1 cellular context compared by ENCODE assay signal in the genomic region with DNA sequence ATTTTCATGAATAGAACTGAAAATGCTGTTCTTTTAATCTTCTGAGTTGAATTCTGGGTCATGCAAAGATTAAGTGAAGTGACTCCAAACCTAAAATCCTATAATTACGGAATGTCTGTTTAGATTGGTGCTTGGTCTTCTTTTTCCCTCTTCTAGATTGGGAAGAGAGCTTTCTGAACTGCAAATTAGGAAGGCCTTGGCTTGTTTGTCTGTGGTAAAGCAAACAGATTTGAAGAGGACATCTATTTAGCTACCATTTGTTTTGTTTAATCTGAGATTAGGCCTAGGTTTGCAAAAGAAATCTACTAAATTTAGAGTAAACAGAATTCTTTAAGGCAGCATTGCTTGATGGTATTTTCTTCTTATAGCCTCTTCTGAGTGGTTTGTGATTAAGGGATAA.
TF ChIP-seq lines count a peak whose summit lies in the region.

No MANE protein-coding gene starts in this region.

TF ChIP-seq in HepG2, 621 proteins besides CTCF, POLR2A, EP300 and RAD21 (continued from another document and continues in another):
- TF ChIP-seq, protein P1, sequence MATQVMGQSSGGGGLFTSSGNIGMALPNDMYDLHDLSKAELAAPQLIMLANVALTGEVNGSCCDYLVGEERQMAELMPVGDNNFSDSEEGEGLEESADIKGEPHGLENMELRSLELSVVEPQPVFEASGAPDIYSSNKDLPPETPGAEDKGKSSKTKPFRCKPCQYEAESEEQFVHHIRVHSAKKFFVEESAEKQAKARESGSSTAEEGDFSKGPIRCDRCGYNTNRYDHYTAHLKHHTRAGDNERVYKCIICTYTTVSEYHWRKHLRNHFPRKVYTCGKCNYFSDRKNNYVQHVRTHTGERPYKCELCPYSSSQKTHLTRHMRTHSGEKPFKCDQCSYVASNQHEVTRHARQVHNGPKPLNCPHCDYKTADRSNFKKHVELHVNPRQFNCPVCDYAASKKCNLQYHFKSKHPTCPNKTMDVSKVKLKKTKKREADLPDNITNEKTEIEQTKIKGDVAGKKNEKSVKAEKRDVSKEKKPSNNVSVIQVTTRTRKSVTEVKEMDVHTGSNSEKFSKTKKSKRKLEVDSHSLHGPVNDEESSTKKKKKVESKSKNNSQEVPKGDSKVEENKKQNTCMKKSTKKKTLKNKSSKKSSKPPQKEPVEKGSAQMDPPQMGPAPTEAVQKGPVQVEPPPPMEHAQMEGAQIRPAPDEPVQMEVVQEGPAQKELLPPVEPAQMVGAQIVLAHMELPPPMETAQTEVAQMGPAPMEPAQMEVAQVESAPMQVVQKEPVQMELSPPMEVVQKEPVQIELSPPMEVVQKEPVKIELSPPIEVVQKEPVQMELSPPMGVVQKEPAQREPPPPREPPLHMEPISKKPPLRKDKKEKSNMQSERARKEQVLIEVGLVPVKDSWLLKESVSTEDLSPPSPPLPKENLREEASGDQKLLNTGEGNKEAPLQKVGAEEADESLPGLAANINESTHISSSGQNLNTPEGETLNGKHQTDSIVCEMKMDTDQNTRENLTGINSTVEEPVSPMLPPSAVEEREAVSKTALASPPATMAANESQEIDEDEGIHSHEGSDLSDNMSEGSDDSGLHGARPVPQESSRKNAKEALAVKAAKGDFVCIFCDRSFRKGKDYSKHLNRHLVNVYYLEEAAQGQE (IDR thresholded peaks at IDR 0.05; ENCODE audit: borderline replicate concordance in 1 of 2, low read depth in 1 of 2, low read length in 2 of 2), result 0 out of 4 replicates have a peak, but pooled peaks of 1 of the 2 experiments have one; percentile 8
- 0 out of 2 replicates have a peak, but pooled peaks have one; percentile 19 for TF ChIP-seq ZFP1 (CRISPR knock-in tag; IDR thresholded peaks at IDR 0.05)
- 0 out of 2 replicates have a peak, but pooled peaks have one; percentile 39 for TF ChIP-seq ZNF614 (CRISPR knock-in tag; IDR thresholded peaks at IDR 0.05; ENCODE audit: borderline replicate concordance)
- TF ChIP-seq TCF12 (IDR thresholded peaks at IDR 0.05), result no peak
- peak; percentile 45; the same call in 1 of the 2 replicates for TF ChIP-seq TCF12 (CRISPR knock-in tag; IDR thresholded peaks at IDR 0.05)
- no peak for TF ChIP-seq KLF13 (CRISPR knock-in tag; IDR thresholded peaks at IDR 0.05)
- TF ChIP-seq, protein P2, sequence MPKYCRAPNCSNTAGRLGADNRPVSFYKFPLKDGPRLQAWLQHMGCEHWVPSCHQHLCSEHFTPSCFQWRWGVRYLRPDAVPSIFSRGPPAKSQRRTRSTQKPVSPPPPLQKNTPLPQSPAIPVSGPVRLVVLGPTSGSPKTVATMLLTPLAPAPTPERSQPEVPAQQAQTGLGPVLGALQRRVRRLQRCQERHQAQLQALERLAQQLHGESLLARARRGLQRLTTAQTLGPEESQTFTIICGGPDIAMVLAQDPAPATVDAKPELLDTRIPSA (CRISPR knock-in tag; IDR thresholded peaks at IDR 0.05; ENCODE audit: borderline replicate concordance), result no peak
- TF ChIP-seq HES4 (CRISPR knock-in tag; IDR thresholded peaks at IDR 0.05; ENCODE audit: borderline replicate concordance), result no peak
- TF ChIP-seq CBX1 (IDR thresholded peaks at IDR 0.05; ENCODE audit: low read depth), result no peak
- peak; percentile 89 for TF ChIP-seq TCF7 (IDR thresholded peaks at IDR 0.05; ENCODE audit: low read depth)
- TF ChIP-seq, protein P3, sequence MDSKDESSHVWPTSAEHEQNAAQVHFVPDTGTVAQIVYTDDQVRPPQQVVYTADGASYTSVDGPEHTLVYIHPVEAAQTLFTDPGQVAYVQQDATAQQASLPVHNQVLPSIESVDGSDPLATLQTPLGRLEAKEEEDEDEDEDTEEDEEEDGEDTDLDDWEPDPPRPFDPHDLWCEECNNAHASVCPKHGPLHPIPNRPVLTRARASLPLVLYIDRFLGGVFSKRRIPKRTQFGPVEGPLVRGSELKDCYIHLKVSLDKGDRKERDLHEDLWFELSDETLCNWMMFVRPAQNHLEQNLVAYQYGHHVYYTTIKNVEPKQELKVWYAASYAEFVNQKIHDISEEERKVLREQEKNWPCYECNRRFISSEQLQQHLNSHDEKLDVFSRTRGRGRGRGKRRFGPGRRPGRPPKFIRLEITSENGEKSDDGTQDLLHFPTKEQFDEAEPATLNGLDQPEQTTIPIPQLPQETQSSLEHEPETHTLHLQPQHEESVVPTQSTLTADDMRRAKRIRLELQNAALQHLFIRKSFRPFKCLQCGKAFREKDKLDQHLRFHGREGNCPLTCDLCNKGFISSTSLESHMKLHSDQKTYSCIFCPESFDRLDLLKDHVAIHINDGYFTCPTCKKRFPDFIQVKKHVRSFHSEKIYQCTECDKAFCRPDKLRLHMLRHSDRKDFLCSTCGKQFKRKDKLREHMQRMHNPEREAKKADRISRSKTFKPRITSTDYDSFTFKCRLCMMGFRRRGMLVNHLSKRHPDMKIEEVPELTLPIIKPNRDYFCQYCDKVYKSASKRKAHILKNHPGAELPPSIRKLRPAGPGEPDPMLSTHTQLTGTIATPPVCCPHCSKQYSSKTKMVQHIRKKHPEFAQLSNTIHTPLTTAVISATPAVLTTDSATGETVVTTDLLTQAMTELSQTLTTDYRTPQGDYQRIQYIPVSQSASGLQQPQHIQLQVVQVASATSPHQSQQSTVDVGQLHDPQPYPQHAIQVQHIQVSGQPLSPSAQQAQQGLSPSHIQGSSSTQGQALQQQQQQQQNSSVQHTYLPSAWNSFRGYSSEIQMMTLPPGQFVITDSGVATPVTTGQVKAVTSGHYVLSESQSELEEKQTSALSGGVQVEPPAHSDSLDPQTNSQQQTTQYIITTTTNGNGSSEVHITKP (CRISPR knock-in tag; IDR thresholded peaks at IDR 0.05; ENCODE audit: low read depth), result no peak
- TF ChIP-seq KAT2B (IDR thresholded peaks at IDR 0.05; ENCODE audit: borderline replicate concordance, low read depth, low read length), result no peak
- TF ChIP-seq SOX13 (IDR thresholded peaks at IDR 0.05), result no peak
- TF ChIP-seq SOX13 (CRISPR knock-in tag; conservative IDR thresholded peaks at IDR 0.05 in 1 of 2, IDR thresholded peaks at IDR 0.05 in 1 of 2), result peak in 1 of 2 experiments; percentile 87; a peak in 2 of 4 replicates
- TF ChIP-seq, protein P4, sequence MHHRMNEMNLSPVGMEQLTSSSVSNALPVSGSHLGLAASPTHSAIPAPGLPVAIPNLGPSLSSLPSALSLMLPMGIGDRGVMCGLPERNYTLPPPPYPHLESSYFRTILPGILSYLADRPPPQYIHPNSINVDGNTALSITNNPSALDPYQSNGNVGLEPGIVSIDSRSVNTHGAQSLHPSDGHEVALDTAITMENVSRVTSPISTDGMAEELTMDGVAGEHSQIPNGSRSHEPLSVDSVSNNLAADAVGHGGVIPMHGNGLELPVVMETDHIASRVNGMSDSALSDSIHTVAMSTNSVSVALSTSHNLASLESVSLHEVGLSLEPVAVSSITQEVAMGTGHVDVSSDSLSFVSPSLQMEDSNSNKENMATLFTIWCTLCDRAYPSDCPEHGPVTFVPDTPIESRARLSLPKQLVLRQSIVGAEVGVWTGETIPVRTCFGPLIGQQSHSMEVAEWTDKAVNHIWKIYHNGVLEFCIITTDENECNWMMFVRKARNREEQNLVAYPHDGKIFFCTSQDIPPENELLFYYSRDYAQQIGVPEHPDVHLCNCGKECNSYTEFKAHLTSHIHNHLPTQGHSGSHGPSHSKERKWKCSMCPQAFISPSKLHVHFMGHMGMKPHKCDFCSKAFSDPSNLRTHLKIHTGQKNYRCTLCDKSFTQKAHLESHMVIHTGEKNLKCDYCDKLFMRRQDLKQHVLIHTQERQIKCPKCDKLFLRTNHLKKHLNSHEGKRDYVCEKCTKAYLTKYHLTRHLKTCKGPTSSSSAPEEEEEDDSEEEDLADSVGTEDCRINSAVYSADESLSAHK (CRISPR knock-in tag; IDR thresholded peaks at IDR 0.05; ENCODE audit: borderline replicate concordance), result no peak
- no peak for TF ChIP-seq BHLHE40 (IDR thresholded peaks at IDR 0.05; ENCODE audit: low read length)
- TF ChIP-seq ZBTB1 (CRISPR knock-in tag; IDR thresholded peaks at IDR 0.05; ENCODE audit: borderline replicate concordance), result no peak
- TF ChIP-seq ZNF235 (CRISPR knock-in tag; IDR thresholded peaks at IDR 0.05; ENCODE audit: borderline replicate concordance), result no peak
- TF ChIP-seq, protein P5, sequence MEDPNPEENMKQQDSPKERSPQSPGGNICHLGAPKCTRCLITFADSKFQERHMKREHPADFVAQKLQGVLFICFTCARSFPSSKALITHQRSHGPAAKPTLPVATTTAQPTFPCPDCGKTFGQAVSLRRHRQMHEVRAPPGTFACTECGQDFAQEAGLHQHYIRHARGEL (CRISPR knock-in tag; IDR thresholded peaks at IDR 0.05), result no peak
- TF ChIP-seq, protein P6, sequence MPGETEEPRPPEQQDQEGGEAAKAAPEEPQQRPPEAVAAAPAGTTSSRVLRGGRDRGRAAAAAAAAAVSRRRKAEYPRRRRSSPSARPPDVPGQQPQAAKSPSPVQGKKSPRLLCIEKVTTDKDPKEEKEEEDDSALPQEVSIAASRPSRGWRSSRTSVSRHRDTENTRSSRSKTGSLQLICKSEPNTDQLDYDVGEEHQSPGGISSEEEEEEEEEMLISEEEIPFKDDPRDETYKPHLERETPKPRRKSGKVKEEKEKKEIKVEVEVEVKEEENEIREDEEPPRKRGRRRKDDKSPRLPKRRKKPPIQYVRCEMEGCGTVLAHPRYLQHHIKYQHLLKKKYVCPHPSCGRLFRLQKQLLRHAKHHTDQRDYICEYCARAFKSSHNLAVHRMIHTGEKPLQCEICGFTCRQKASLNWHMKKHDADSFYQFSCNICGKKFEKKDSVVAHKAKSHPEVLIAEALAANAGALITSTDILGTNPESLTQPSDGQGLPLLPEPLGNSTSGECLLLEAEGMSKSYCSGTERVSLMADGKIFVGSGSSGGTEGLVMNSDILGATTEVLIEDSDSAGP (CRISPR knock-in tag; IDR thresholded peaks at IDR 0.05; ENCODE audit: borderline replicate concordance), result no peak
- 0 out of 2 replicates have a peak, but pooled peaks have one; percentile 15 for TF ChIP-seq SRF (IDR thresholded peaks at IDR 0.05; ENCODE audit: low read depth, low read length)
- no peak for TF ChIP-seq ZSCAN22 (CRISPR knock-in tag; IDR thresholded peaks at IDR 0.05)
- TF ChIP-seq FOXA1 (IDR thresholded peaks at IDR 0.05), result no peak
- TF ChIP-seq FOXA1 (CRISPR knock-in tag; IDR thresholded peaks at IDR 0.05), result peak; percentile 80
- peak; percentile 95 for TF ChIP-seq NCOA2 (CRISPR knock-in tag; IDR thresholded peaks at IDR 0.05)
- TF ChIP-seq DMAP1 (CRISPR knock-in tag; IDR thresholded peaks at IDR 0.05), result 0 out of 2 replicates have a peak, but pooled peaks have one; percentile 17
- TF ChIP-seq, protein P7, sequence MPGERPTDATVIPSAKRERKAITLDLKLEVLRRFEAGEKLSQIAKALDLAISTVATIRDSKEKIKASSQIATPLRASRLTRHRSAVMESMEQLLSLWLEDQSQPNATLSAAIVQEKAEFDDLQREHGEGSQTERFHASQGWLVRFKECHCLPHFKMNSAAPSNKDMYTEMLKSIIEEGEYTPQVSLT (CRISPR knock-in tag; IDR thresholded peaks at IDR 0.05; ENCODE audit: borderline replicate concordance, low read depth), result no peak
- no peak for TF ChIP-seq ZNF274 (CRISPR knock-in tag; IDR thresholded peaks at IDR 0.05)
- TF ChIP-seq, protein P8, sequence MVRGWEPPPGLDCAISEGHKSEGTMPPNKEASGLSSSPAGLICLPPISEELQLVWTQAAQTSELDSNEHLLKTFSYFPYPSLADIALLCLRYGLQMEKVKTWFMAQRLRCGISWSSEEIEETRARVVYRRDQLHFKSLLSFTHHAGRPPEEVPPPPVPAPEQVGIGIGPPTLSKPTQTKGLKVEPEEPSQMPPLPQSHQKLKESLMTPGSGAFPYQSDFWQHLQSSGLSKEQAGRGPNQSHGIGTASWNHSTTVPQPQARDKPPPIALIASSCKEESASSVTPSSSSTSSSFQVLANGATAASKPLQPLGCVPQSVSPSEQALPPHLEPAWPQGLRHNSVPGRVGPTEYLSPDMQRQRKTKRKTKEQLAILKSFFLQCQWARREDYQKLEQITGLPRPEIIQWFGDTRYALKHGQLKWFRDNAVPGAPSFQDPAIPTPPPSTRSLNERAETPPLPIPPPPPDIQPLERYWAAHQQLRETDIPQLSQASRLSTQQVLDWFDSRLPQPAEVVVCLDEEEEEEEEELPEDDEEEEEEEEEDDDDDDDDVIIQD (CRISPR knock-in tag; IDR thresholded peaks at IDR 0.05; ENCODE audit: low read depth), result peak; percentile 15; the same call in 1 of the 2 replicates
- peak; percentile 44; the same call in 1 of the 2 replicates for TF ChIP-seq SIX4 (CRISPR knock-in tag; IDR thresholded peaks at IDR 0.05)
- TF ChIP-seq, protein P9, sequence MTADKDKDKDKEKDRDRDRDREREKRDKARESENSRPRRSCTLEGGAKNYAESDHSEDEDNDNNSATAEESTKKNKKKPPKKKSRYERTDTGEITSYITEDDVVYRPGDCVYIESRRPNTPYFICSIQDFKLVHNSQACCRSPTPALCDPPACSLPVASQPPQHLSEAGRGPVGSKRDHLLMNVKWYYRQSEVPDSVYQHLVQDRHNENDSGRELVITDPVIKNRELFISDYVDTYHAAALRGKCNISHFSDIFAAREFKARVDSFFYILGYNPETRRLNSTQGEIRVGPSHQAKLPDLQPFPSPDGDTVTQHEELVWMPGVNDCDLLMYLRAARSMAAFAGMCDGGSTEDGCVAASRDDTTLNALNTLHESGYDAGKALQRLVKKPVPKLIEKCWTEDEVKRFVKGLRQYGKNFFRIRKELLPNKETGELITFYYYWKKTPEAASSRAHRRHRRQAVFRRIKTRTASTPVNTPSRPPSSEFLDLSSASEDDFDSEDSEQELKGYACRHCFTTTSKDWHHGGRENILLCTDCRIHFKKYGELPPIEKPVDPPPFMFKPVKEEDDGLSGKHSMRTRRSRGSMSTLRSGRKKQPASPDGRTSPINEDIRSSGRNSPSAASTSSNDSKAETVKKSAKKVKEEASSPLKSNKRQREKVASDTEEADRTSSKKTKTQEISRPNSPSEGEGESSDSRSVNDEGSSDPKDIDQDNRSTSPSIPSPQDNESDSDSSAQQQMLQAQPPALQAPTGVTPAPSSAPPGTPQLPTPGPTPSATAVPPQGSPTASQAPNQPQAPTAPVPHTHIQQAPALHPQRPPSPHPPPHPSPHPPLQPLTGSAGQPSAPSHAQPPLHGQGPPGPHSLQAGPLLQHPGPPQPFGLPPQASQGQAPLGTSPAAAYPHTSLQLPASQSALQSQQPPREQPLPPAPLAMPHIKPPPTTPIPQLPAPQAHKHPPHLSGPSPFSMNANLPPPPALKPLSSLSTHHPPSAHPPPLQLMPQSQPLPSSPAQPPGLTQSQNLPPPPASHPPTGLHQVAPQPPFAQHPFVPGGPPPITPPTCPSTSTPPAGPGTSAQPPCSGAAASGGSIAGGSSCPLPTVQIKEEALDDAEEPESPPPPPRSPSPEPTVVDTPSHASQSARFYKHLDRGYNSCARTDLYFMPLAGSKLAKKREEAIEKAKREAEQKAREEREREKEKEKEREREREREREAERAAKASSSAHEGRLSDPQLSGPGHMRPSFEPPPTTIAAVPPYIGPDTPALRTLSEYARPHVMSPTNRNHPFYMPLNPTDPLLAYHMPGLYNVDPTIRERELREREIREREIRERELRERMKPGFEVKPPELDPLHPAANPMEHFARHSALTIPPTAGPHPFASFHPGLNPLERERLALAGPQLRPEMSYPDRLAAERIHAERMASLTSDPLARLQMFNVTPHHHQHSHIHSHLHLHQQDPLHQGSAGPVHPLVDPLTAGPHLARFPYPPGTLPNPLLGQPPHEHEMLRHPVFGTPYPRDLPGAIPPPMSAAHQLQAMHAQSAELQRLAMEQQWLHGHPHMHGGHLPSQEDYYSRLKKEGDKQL (CRISPR knock-in tag; IDR thresholded peaks at IDR 0.05; ENCODE audit: low read depth), result peak; percentile 95
- TF ChIP-seq, protein P10, sequence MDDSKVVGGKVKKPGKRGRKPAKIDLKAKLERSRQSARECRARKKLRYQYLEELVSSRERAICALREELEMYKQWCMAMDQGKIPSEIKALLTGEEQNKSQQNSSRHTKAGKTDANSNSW (CRISPR knock-in tag; IDR thresholded peaks at IDR 0.05; ENCODE audit: borderline replicate concordance), result no peak
- peak; percentile 87 for TF ChIP-seq FOXA3 (CRISPR knock-in tag; IDR thresholded peaks at IDR 0.05)
